Comparison of ENCODE assay signal across 1 cellular context in genomic region chrX:14029425-14030247, GRCh38.
TF ChIP-seq lines count a peak whose summit lies in the region.

GEMIN8 (minus strand) TSS chrX:14029892; CDS start chrX:14021478, 8,414 bp downstream.

TF ChIP-seq in K562, 482 proteins besides CTCF, POLR2A, EP300 and RAD21 (continued from another document and continues in another):
- TF ChIP-seq ZFP91 (CRISPR knock-in tag; IDR thresholded peaks at IDR 0.05) (no peak), ZNF436 (CRISPR knock-in tag; IDR thresholded peaks at IDR 0.05) (no peak), ZNF584 (CRISPR knock-in tag; IDR thresholded peaks at IDR 0.05; ENCODE audit: low read depth) (no peak), PTBP1 (IDR thresholded peaks at IDR 0.05; ENCODE audit: low read depth, low read length) (no peak), ZNF395 (CRISPR knock-in tag; IDR thresholded peaks at IDR 0.05) (no peak), CREB3 (tag; conservative IDR thresholded peaks at IDR 0.05; ENCODE audit: low read depth) (no peak), MLLT1 (IDR thresholded peaks at IDR 0.05) (no peak), BRD4 (IDR thresholded peaks at IDR 0.05) (0 out of 2 replicates have a peak, but pooled peaks have one; percentile 7), CREB1 (IDR thresholded peaks at IDR 0.05) (peak; percentile 95), CREB1 (CRISPR knock-in tag; IDR thresholded peaks at IDR 0.05) (peak; percentile 95), FOXA1 (IDR thresholded peaks at IDR 0.05; ENCODE audit: borderline replicate concordance) (no peak), NFATC3 (IDR thresholded peaks at IDR 0.05) (no peak), RBM14 (IDR thresholded peaks at IDR 0.05; ENCODE audit: borderline replicate concordance, insufficient read depth, low read depth, low read length) (no peak), KLF16 (IDR thresholded peaks at IDR 0.05) (no peak), FUS (optimal IDR thresholded peaks at IDR 0.05; ENCODE audit: low read depth, low read length) (no peak), CLOCK (CRISPR knock-in tag; IDR thresholded peaks at IDR 0.05; ENCODE audit: borderline replicate concordance) (no peak), HMGXB4 (CRISPR knock-in tag; IDR thresholded peaks at IDR 0.05) (no peak), YBX1 (IDR thresholded peaks at IDR 0.05) (no peak), MBD2 (IDR thresholded peaks at IDR 0.05; ENCODE audit: borderline replicate concordance, low read depth) (peak; percentile 53; the same call in 1 of the 2 replicates), NFXL1 (CRISPR knock-in tag; IDR thresholded peaks at IDR 0.05) (no peak), BACH1 (tag; IDR thresholded peaks at IDR 0.05) (no peak), SRSF1 (IDR thresholded peaks at IDR 0.05; ENCODE audit: low read depth, low read length) (no peak), ZNF695 (CRISPR knock-in tag; IDR thresholded peaks at IDR 0.05) (no peak), HCFC1 (IDR thresholded peaks at IDR 0.05; ENCODE audit: low read depth, low read length) (peak; percentile 78), HMG20B (CRISPR knock-in tag; IDR thresholded peaks at IDR 0.05) (no peak), ZBTB17 (CRISPR knock-in tag; IDR thresholded peaks at IDR 0.05) (no peak), FIP1L1 (IDR thresholded peaks at IDR 0.05; ENCODE audit: low read depth, low read length, poor library complexity, severe bottlenecking) (peak; percentile 39), ATF2 (CRISPR knock-in tag; IDR thresholded peaks at IDR 0.05) (no peak), MED1 (CRISPR knock-in tag; IDR thresholded peaks at IDR 0.05; ENCODE audit: borderline replicate concordance) (no peak), EZH2 (IDR thresholded peaks at IDR 0.05; ENCODE audit: borderline replicate concordance, low read depth, low read length) (no peak), ZNF639 (CRISPR knock-in tag; conservative IDR thresholded peaks at IDR 0.05 in 1 of 2, IDR thresholded peaks at IDR 0.05 in 1 of 2) (peak in 1 of 2 experiments; percentile 84; a peak in 2 of 4 replicates), CEBPG (CRISPR knock-in tag; IDR thresholded peaks at IDR 0.05) (no peak), CEBPG (tag; conservative IDR thresholded peaks at IDR 0.05 in 1 of 2, IDR thresholded peaks at IDR 0.05 in 1 of 2) (no peak), MAFG (tag; conservative IDR thresholded peaks at IDR 0.05) (no peak), ZBTB2 (IDR thresholded peaks at IDR 0.05) (no peak), ZBTB26 (CRISPR knock-in tag; IDR thresholded peaks at IDR 0.05) (no peak), TAF7 (tag; IDR thresholded peaks at IDR 0.05) (no peak), ZNF561 (CRISPR knock-in tag; conservative IDR thresholded peaks at IDR 0.05) (no peak), ETS2 (tag; IDR thresholded peaks at IDR 0.05; ENCODE audit: borderline replicate concordance, poor library complexity, severe bottlenecking) (no peak), ETV5 (CRISPR knock-in tag; IDR thresholded peaks at IDR 0.05; ENCODE audit: low read depth) (peak; percentile 92), CEBPB (tag; IDR thresholded peaks at IDR 0.05) (no peak), MXD1 (CRISPR knock-in tag; IDR thresholded peaks at IDR 0.05; ENCODE audit: borderline replicate concordance, poor library complexity, severe bottlenecking) (peak; percentile 72), ZZZ3 (IDR thresholded peaks at IDR 0.05) (no peak), ZNF175 (CRISPR knock-in tag; IDR thresholded peaks at IDR 0.05; ENCODE audit: low read depth) (no peak), CAMTA2 (CRISPR knock-in tag; conservative IDR thresholded peaks at IDR 0.05) (no peak), ZNF354B (CRISPR knock-in tag; IDR thresholded peaks at IDR 0.05) (no peak), CBX5 (IDR thresholded peaks at IDR 0.05; ENCODE audit: borderline replicate concordance, low read depth) (no peak), E2F3 (CRISPR knock-in tag; IDR thresholded peaks at IDR 0.05) (no peak), STAT5B (CRISPR knock-in tag; IDR thresholded peaks at IDR 0.05) (no peak), GABPA (tag; conservative IDR thresholded peaks at IDR 0.05; ENCODE audit: low read depth) (peak; percentile 98), POLR2H (tag; IDR thresholded peaks at IDR 0.05; ENCODE audit: low read depth) (peak; percentile 17; the same call in 1 of the 2 replicates), ESRRA (IDR thresholded peaks at IDR 0.05; ENCODE audit: borderline replicate concordance, low read depth) (peak; percentile 26; the same call in 1 of the 2 replicates), SRF (CRISPR knock-in tag; IDR thresholded peaks at IDR 0.05) (no peak), SMARCA5 (IDR thresholded peaks at IDR 0.05) (no peak), E2F6 (IDR thresholded peaks at IDR 0.05; ENCODE audit: borderline replicate concordance in 1 of 2, extremely low read depth in 1 of 2, insufficient read depth in 1 of 2, insufficient read length in 1 of 2, low read depth in 1 of 2, low read length in 1 of 2, poor library complexity in 1 of 2, severe bottlenecking in 1 of 2) (peak; percentile 68 to 73)
